ENCODE assay signal across 18 cellular contexts in the genomic region with DNA sequence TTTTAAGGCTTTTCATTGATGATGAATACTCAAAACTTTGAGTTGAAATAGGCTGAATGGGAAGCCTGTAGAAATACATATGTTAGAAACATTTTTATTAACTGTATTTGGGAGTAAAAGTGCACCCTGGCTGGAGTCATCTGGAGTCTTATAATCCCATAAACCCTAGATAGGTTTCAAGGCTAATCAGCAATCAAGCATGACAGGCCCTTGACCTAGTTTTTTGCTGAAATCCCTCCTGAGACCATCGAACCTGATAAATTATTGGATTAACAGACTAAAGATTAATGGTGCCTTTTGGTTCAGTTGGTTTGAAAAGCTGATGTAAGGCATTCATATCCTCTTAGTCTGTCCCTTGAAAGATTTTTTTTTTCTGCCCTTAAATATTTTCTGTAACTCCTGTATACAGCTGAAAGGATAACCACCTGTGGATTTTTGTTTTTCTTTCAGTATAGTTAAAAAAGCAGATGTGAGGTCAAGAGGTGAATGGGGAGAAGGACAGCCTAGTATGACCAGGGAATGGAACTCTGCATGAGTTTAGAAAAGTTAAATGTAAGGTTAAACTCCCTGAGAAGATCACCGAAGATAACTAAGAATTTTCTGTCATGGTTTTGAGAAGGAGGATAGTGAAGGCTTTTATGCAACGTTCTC.
"Had no signal": no experiment of that assay in that cellular context is flagged by ENCODE, and none has a peak within 500 bp of the region (broad histone marks: within the 10 kb centered on the region; RNA-seq: fewer than 3 reads in every experiment).

No MANE protein-coding gene starts in this region.

- ATAC-seq: activated T-cell treated with anti-CD3 and anti-CD28 coated beads, Interleukin-2, amount 50 U/mL, for 72 hours; natural killer cell; sciatic nerve; stimulated activated naive CD8-positive, alpha-beta T cell treated with anti-CD3 and anti-CD28 coated beads, Interleukin-15, amount 100 ng/mL, for 72 hours had no signal

- H3K4me3 ChIP-seq: colonic mucosa, lung, smooth muscle cell, suprapubic skin, transverse colon, vagina had no signal

- DNase-seq: activated CD4-positive, alpha-beta T cell treated with anti-CD3 and anti-CD28 coated beads, Interleukin-2, amount 50 U/mL, for 4 hours; activated effector memory CD4-positive, alpha-beta T cell treated with anti-CD3 and anti-CD28 coated beads, Interleukin-2, amount 50 U/mL, for 16 hours; activated naive CD4-positive, alpha-beta T cell treated with anti-CD3 and anti-CD28 coated beads, Interleukin-2, amount 50 U/mL, for 16 hours; activated T-cell treated with anti-CD3 and anti-CD28 coated beads, Interleukin-2, amount 50 U/mL, for 72 hours; aorta; brain microvascular endothelial cell; central memory CD4-positive, alpha-beta T cell; colonic mucosa; natural killer cell; nucleus accumbens; stimulated activated CD4-positive, alpha-beta T cell treated with anti-CD3 and anti-CD28 coated beads, Interleukin-4, amount 100 ng/mL, for 1 hour; stimulated activated naive CD8-positive, alpha-beta T cell treated with anti-CD3 and anti-CD28 coated beads, Interleukin-15, amount 100 ng/mL, for 72 hours; transverse colon had no signal
